In genomic region chr10:103673616-103674015, GRCh38 we compare ENCODE assay signal across 25 cellular contexts.
"Had no signal": no experiment of that assay in that cellular context is flagged by ENCODE, and none has a peak within 500 bp of the region (broad histone marks: within the 10 kb centered on the region; RNA-seq: fewer than 3 reads in every experiment).

No MANE protein-coding gene starts in this region.

- H3K9me3 ChIP-seq: stomach, thoracic aorta, upper lobe of right lung had no signal

- H3K27ac Mint-ChIP-seq: activated B cell treated with CpG ODN at 0.5 μM for 24 hours; activated CD4-positive, alpha-beta T cell treated with anti-CD3 and anti-CD28 coated beads for 36 hours; activated naive CD8-positive, alpha-beta T cell treated with anti-CD3 and anti-CD28 coated beads for 36 hours; T-helper 1 cell treated with Interleukin-12 subunit alpha and Interleukin-12 subunit beta and Interleukin-4 antibody, amounts not matched to agents 30 μg/mL and 1 μg/mL, for 36 hours had no signal

- H3K27me3 Mint-ChIP-seq: activated B cell treated with CpG ODN at 0.5 μM for 24 hours; activated CD4-positive, alpha-beta T cell treated with anti-CD3 and anti-CD28 coated beads for 36 hours; stimulated activated memory B cell treated with anti-CD40 and anti-IgM and Interleukin-4, amounts not matched to agents 10 μg/mL and 1 μg/mL and 100 μg/mL, for 72 hours had no signal

- H3K4me3 ChIP-seq: coronary artery, lung, smooth muscle cell, stomach, thoracic aorta, upper lobe of right lung had no signal

- H3K36me3 Mint-ChIP-seq: activated naive CD8-positive, alpha-beta T cell treated with anti-CD3 and anti-CD28 coated beads for 36 hours had no signal

- H3K9me3 Mint-ChIP-seq: activated B cell treated with CpG ODN at 0.5 μM for 24 hours; activated naive CD8-positive, alpha-beta T cell treated with anti-CD3 and anti-CD28 coated beads for 36 hours; neural crest cell; stimulated activated memory B cell treated with anti-CD40 and anti-IgM and Interleukin-4, amounts not matched to agents 10 μg/mL and 1 μg/mL and 100 μg/mL, for 72 hours; T-helper 1 cell treated with Interleukin-12 subunit alpha and Interleukin-12 subunit beta and Interleukin-4 antibody, amounts not matched to agents 30 μg/mL and 1 μg/mL, for 36 hours had no signal

- H3K36me3 ChIP-seq: stomach, thoracic aorta, upper lobe of right lung had no signal

- ATAC-seq: activated CD4-positive, alpha-beta T cell treated with anti-CD3 and anti-CD28 coated beads for 36 hours; sciatic nerve; stimulated activated memory B cell treated with anti-CD40 and anti-IgM and Interleukin-4, amounts not matched to agents 10 μg/mL and 1 μg/mL and 100 μg/mL, for 72 hours; upper lobe of right lung had no signal

- H3K27ac ChIP-seq: coronary artery, epithelial cell of prostate, thoracic aorta, upper lobe of right lung had no signal

- H3K27me3 ChIP-seq: stomach, upper lobe of right lung had no signal

- H3K4me3 Mint-ChIP-seq: activated B cell treated with CpG ODN at 0.5 μM for 24 hours; activated CD4-positive, alpha-beta T cell treated with anti-CD3 and anti-CD28 coated beads for 36 hours; activated naive CD8-positive, alpha-beta T cell treated with anti-CD3 and anti-CD28 coated beads for 36 hours; neural crest cell; stimulated activated memory B cell treated with anti-CD40 and anti-IgM and Interleukin-4, amounts not matched to agents 10 μg/mL and 1 μg/mL and 100 μg/mL, for 72 hours; T-helper 1 cell treated with Interleukin-12 subunit alpha and Interleukin-12 subunit beta and Interleukin-4 antibody, amounts not matched to agents 30 μg/mL and 1 μg/mL, for 36 hours had no signal

- DNase-seq: activated B cell treated with CpG ODN at 0.5 μM for 24 hours; activated CD4-positive, alpha-beta T cell treated with anti-CD3 and anti-CD28 coated beads for 36 hours; activated CD4-positive, alpha-beta T cell treated with anti-CD3 and anti-CD28 coated beads, Interleukin-2, amount 50 U/mL, for 48 hours; activated CD8-positive, alpha-beta memory T cell treated with anti-CD3 and anti-CD28 coated beads, Interleukin-2, amount 50 U/mL, for 48 hours; activated naive CD4-positive, alpha-beta T cell treated with Interleukin-2 at 50 U/mL for 16 hours; activated naive CD8-positive, alpha-beta T cell treated with anti-CD3 and anti-CD28 coated beads for 36 hours; activated T-cell treated with anti-CD3 and anti-CD28 coated beads, Interleukin-2, amount 50 U/mL, for 48 hours; amniotic stem cell; cerebellar nuclear complex; kidney; midbrain; occipital lobe; posterior cingulate gyrus; stimulated activated CD4-positive, alpha-beta T cell treated with anti-CD3 and anti-CD28 coated beads, Interleukin-15, amount 100 ng/mL, for 24 hours; stomach; upper lobe of right lung had no signal
